In genomic region chr1:8687053-8687452, GRCh38 we compare ENCODE assay signal across 11 cellular contexts.
DNase-seq lines count a peak whose midpoint lies in the region; ATAC-seq, FAIRE-seq and TF ChIP-seq lines count a peak whose summit lies in the region.
"Had no signal": no experiment of that assay in that cellular context is flagged by ENCODE, and none has a peak within 500 bp of the region (broad histone marks: within the 10 kb centered on the region; RNA-seq: fewer than 3 reads in every experiment).

No MANE protein-coding gene starts in this region.

- no peak overlapping the region for H2BK20ac ChIP-seq in H9 (ENCODE audit: low read depth, low read length, poor library complexity, severe bottlenecking)

- peaks cover 13% of the 10 kb centered on the region for H3K79me1 ChIP-seq in H9 (ENCODE audit: insufficient read depth, low read depth, low read length, poor library complexity, severe bottlenecking)
- H3K79me1 ChIP-seq in mesendoderm (ENCODE audit: low read length): peaks cover 4% of the 10 kb centered on the region

- H3K4me3 Mint-ChIP-seq in H9: no peak overlapping the region
- no peak overlapping the region for H3K4me3 Mint-ChIP-seq in astrocyte (ENCODE audit: unreplicated experiment)
- H3K4me3 Mint-ChIP-seq in activated CD4-positive, alpha-beta T cell treated with anti-CD3 and anti-CD28 coated beads, Interleukin-2, amount 10 ng/mL, durations not matched to agents 7 days and 5 days: no peak overlapping the region

- H4K8ac ChIP-seq in H9 (replicated peaks; ENCODE audit: insufficient read length, low read depth, low read length) (no peak overlapping the region), mesendoderm (ENCODE audit: low read depth, low read length) (no peak overlapping the region)

- H3K4me2 ChIP-seq in H9 (ENCODE audit: insufficient read depth, insufficient read length, low read length) (no peak overlapping the region), astrocyte (ENCODE audit: low read length) (peak overlapping the region; percentile 62), mesendoderm (ENCODE audit: low read length) (no peak overlapping the region)

- H4K20me1 ChIP-seq in H9 (ENCODE audit: control insufficient read depth, insufficient read depth, insufficient read length) (no peaks in the 10 kb centered on the region), astrocyte (ENCODE audit: insufficient read depth, low read length) (peaks cover 54% of the 10 kb centered on the region)

- H3K27ac ChIP-seq in AG04450 (ENCODE audit: low read depth, low read length): peak overlapping the region; percentile 52
- H3K27ac ChIP-seq in H9 (ENCODE audit: insufficient read length, low read depth, low read length): no peak overlapping the region
- no peak overlapping the region for H3K27ac ChIP-seq in astrocyte (ENCODE audit: low read depth, low read length)
- H3K27ac ChIP-seq in mesendoderm (ENCODE audit: low read depth, low read length): no peak overlapping the region

- peaks cover 9% of the 10 kb centered on the region; the same call in 1 of the 2 replicates for H3K4me1 ChIP-seq in H9 (ENCODE audit: insufficient read depth, low read length)
- H3K4me1 ChIP-seq in astrocyte (ENCODE audit: insufficient read depth, low read length): peaks cover 3% of the 10 kb centered on the region
- peaks cover 19% of the 10 kb centered on the region for H3K4me1 ChIP-seq in mucosa of descending colon (ENCODE audit: low read depth)
- H3K4me1 ChIP-seq in mesendoderm (ENCODE audit: control insufficient read depth, low read depth, low read length): peaks cover 7% of the 10 kb centered on the region

- H3K9me3 ChIP-seq in AG04450 (ENCODE audit: control insufficient read depth, insufficient read depth, low read length): no peaks in the 10 kb centered on the region
- no peaks in the 10 kb centered on the region for H3K9me3 ChIP-seq in H9 (ENCODE audit: control insufficient read depth, low read depth, low read length)
- H3K9me3 ChIP-seq in astrocyte (ENCODE audit: insufficient read depth, low read depth, low read length): no peaks in the 10 kb centered on the region
- H3K9me3 ChIP-seq in mucosa of descending colon: no peaks in the 10 kb centered on the region

- no CpG with 5 or more reads among the region's 4 CpGs for WGBS in H9 (ENCODE audit: extremely low coverage, insufficient read length, low lambda C conversion rate)
- WGBS in mesendoderm (ENCODE audit: extremely low coverage, insufficient coverage, low lambda C conversion rate): no CpG with 5 or more reads among the region's 4 CpGs

- TF ChIP-seq CTCF in AG04450 (IDR thresholded peaks at IDR 0.05; ENCODE audit: low read depth, low read length) (no peak), H9 (conservative IDR thresholded peaks at IDR 0.05) (no peak), astrocyte (IDR thresholded peaks at IDR 0.05; ENCODE audit: insufficient read depth, low read depth, low read length) (no peak), mucosa of descending colon (IDR thresholded peaks at IDR 0.05) (no peak)

- H2BK120ac ChIP-seq in H9 (ENCODE audit: low read depth, low read length, poor library complexity, severe bottlenecking) (no peak overlapping the region), mesendoderm (ENCODE audit: low read depth, low read length) (no peak overlapping the region)

- peak overlapping the region; percentile 0 to 67 (median 2) for H3K27ac Mint-ChIP-seq in H9
- no peak overlapping the region for H3K27ac Mint-ChIP-seq in astrocyte (ENCODE audit: unreplicated experiment)
- no peak overlapping the region for H3K27ac Mint-ChIP-seq in activated CD4-positive, alpha-beta T cell treated with anti-CD3 and anti-CD28 coated beads, Interleukin-2, amount 10 ng/mL, durations not matched to agents 7 days and 5 days

- H3K9ac ChIP-seq in H9 (ENCODE audit: extremely low read depth, insufficient read length, low read length) (no peak overlapping the region), astrocyte (ENCODE audit: low read length) (peak overlapping the region; percentile 16), mesendoderm (ENCODE audit: low read length) (no peak overlapping the region)

- H2BK15ac ChIP-seq in H9 (ENCODE audit: low read depth, low read length) (no peak overlapping the region), mesendoderm (replicated peaks; ENCODE audit: low read depth) (no peak overlapping the region)

- intact Hi-C loops in mucosa of descending colon (cut with DNase I, micrococcal nuclease): loop anchor here in 1 of 2 donors (10.0 kb wide), 1 partner anchor 122 kb away; no protein-coding TSS in a partner anchor

- H3K14ac ChIP-seq in H9 (ENCODE audit: insufficient read depth, low read length): no peak overlapping the region

- CTCF ChIA-PET in AG04450 (lab: Charles Lee): interaction anchor here (1.2 to 1.5 kb wide), 2 partner anchors 116 to 125 kb away, joined by 3 to 5 read pairs; no protein-coding TSS in a partner anchor
- CTCF ChIA-PET in activated CD4-positive, alpha-beta T cell treated with anti-CD3 and anti-CD28 coated beads, Interleukin-2, amount 10 ng/mL, durations not matched to agents 7 days and 5 days (lab: Charles Lee): interaction anchor here (0.6 to 4.5 kb wide), 6 partner anchors 13 to 126 kb away, joined by 3 to 14 read pairs (median 3); no protein-coding TSS in a partner anchor

- H3K79me2 ChIP-seq in H9 (ENCODE audit: insufficient read depth, low read length) (peaks cover 59% of the 10 kb centered on the region), astrocyte (ENCODE audit: insufficient read depth, low read length) (peaks cover 82% of the 10 kb centered on the region), mesendoderm (ENCODE audit: control insufficient read depth, insufficient read depth, low read length) (peaks cover 70% of the 10 kb centered on the region)

- H2AFZ ChIP-seq in H9 (ENCODE audit: low read length) (no peak overlapping the region), astrocyte (ENCODE audit: low read depth, low read length) (no peak overlapping the region)

- H3K4me1 Mint-ChIP-seq in H9: peaks cover 53 to 58% of the 10 kb centered on the region in 2 experiments
- H3K4me1 Mint-ChIP-seq in astrocyte (ENCODE audit: low read depth, unreplicated experiment): peaks cover 19% of the 10 kb centered on the region
- peaks cover 50% of the 10 kb centered on the region for H3K4me1 Mint-ChIP-seq in activated CD4-positive, alpha-beta T cell treated with anti-CD3 and anti-CD28 coated beads, Interleukin-2, amount 10 ng/mL, durations not matched to agents 7 days and 5 days

- ATAC-seq in mucosa of descending colon: peak; percentile 87
- ATAC-seq in HG02938 (IDR thresholded peaks at IDR 0.05; ENCODE audit: unreplicated experiment): no peak
- ATAC-seq in HG02973 (IDR thresholded peaks at IDR 0.05; ENCODE audit: unreplicated experiment): no peak
- ATAC-seq: left lobe of liver had no signal

- H4K91ac ChIP-seq in H9 (ENCODE audit: insufficient read length, low read depth, low read length): no peak overlapping the region

- no peak overlapping the region for H2AK5ac ChIP-seq in H9 (ENCODE audit: insufficient read length, low read length)
- H2AK5ac ChIP-seq in mesendoderm (ENCODE audit: low read length): no peak overlapping the region

- no peak overlapping the region for H2BK12ac ChIP-seq in H9 (ENCODE audit: insufficient read length, low read depth, low read length)

- H2BK5ac ChIP-seq in H9 (ENCODE audit: insufficient read length, low read length) (no peak overlapping the region), mesendoderm (ENCODE audit: low read length) (no peak overlapping the region)

- no peak overlapping the region for H3T11ph ChIP-seq in H9 (ENCODE audit: low read length)

- H3K27me3 Mint-ChIP-seq in H9 (ENCODE audit: low read depth) (no peaks in the 10 kb centered on the region), astrocyte (ENCODE audit: low read depth, unreplicated experiment) (no peaks in the 10 kb centered on the region)
- no peaks in the 10 kb centered on the region for H3K27me3 Mint-ChIP-seq in activated CD4-positive, alpha-beta T cell treated with anti-CD3 and anti-CD28 coated beads, Interleukin-2, amount 10 ng/mL, durations not matched to agents 7 days and 5 days

- FAIRE-seq in astrocyte (lab: Jason Lieb, UNC): no peak

- H3K36me3 ChIP-seq in astrocyte (ENCODE audit: insufficient read depth, low read length) (no peaks in the 10 kb centered on the region), mucosa of descending colon (ENCODE audit: low read depth) (no peaks in the 10 kb centered on the region), mesendoderm (ENCODE audit: control insufficient read depth, insufficient read depth, low read length) (no peaks in the 10 kb centered on the region)

- no peak overlapping the region for H3K4me3 ChIP-seq in AG04450 (ENCODE audit: low read depth, low read length)
- no peak overlapping the region for H3K4me3 ChIP-seq in astrocyte (ENCODE audit: insufficient read depth, low read depth, low read length)
- no peak overlapping the region for H3K4me3 ChIP-seq in mucosa of descending colon
- no peak overlapping the region for H3K4me3 ChIP-seq in mesendoderm (ENCODE audit: low read length)

- DNase-seq in AG04450 (ENCODE audit: low read depth, low spot score) (no peak), H9 (no peak), astrocyte (ENCODE audit: low read depth) (no peak), mucosa of descending colon (peak; percentile 49 to 57 (median 54)), mesendoderm (no peak)
- DNase-seq in activated CD4-positive, alpha-beta T cell treated with anti-CD3 and anti-CD28 coated beads, Interleukin-2, amount 10 ng/mL, durations not matched to agents 7 days and 5 days: no peak
- DNase-seq: Calu3, NCI-H446 treated with DMSO at 0.1 percent for 48 hours had no signal

- no peak overlapping the region for H3K18ac ChIP-seq in H9 (ENCODE audit: insufficient read length, low read depth, low read length)
- no peak overlapping the region for H3K18ac ChIP-seq in mesendoderm (ENCODE audit: low read length)

- H3K36me3 Mint-ChIP-seq in H9 (ENCODE audit: insufficient read depth in 1 of 3, low read depth in 3 of 3) (peaks cover 0 to 7% (median 0%) of the 10 kb centered on the region in 3 experiments; a peak in 1 of 7 replicates), astrocyte (ENCODE audit: low read depth, unreplicated experiment) (peaks cover 11% of the 10 kb centered on the region)
- H3K36me3 Mint-ChIP-seq in activated CD4-positive, alpha-beta T cell treated with anti-CD3 and anti-CD28 coated beads, Interleukin-2, amount 10 ng/mL, durations not matched to agents 7 days and 5 days (ENCODE audit: low read depth): peaks cover 4% of the 10 kb centered on the region

- H3K23ac ChIP-seq in H9 (ENCODE audit: insufficient read length, low read depth, low read length): no peak overlapping the region
- H3K23ac ChIP-seq in mesendoderm (ENCODE audit: low read length): no peak overlapping the region

- no peaks in the 10 kb centered on the region for H3K9me3 Mint-ChIP-seq in H9
- H3K9me3 Mint-ChIP-seq in astrocyte (ENCODE audit: unreplicated experiment): peaks cover 3% of the 10 kb centered on the region
- no peaks in the 10 kb centered on the region for H3K9me3 Mint-ChIP-seq in activated CD4-positive, alpha-beta T cell treated with anti-CD3 and anti-CD28 coated beads, Interleukin-2, amount 10 ng/mL, durations not matched to agents 7 days and 5 days

- H3K56ac ChIP-seq in H9 (ENCODE audit: insufficient read length, low read depth, low read length): no peak overlapping the region
- no peak overlapping the region for H3K56ac ChIP-seq in mesendoderm (ENCODE audit: low read length)

- no peak overlapping the region for H4K5ac ChIP-seq in H9 (ENCODE audit: insufficient read length, low read depth, low read length)
- H4K5ac ChIP-seq in mesendoderm (ENCODE audit: low read length): no peak overlapping the region

- H3K27me3 ChIP-seq in AG04450 (ENCODE audit: control insufficient read depth, insufficient read depth, low read length) (no peaks in the 10 kb centered on the region), H9 (ENCODE audit: insufficient read depth, low read length) (no peaks in the 10 kb centered on the region), astrocyte (ENCODE audit: insufficient read depth, low read length) (no peaks in the 10 kb centered on the region), mesendoderm (ENCODE audit: insufficient read depth, low read length, poor library complexity) (no peaks in the 10 kb centered on the region)

- H3K23me2 ChIP-seq in H9 (ENCODE audit: insufficient read length, low read depth, low read length, poor library complexity, severe bottlenecking): no peaks in the 10 kb centered on the region

- POLR2A ChIA-PET in AG04450 (lab: Yijun Ruan, JAX): interaction anchor here (1.1 kb wide), 1 partner anchor 27 kb away, joined by 4 read pairs; no protein-coding TSS in a partner anchor
- POLR2A ChIA-PET in activated CD4-positive, alpha-beta T cell treated with anti-CD3 and anti-CD28 coated beads, Interleukin-2, amount 10 ng/mL, durations not matched to agents 7 days and 5 days (lab: Charles Lee): no interaction called here

- H3K4ac ChIP-seq in H9 (ENCODE audit: low read depth, low read length) (no peak overlapping the region), mesendoderm (ENCODE audit: low read depth, low read length) (no peak overlapping the region)

Comparison
In these comparisons a context has a peak if more than half of its experiments do, and no peak if none do; other contexts are left out.
1. DNase-seq: peak in mucosa of descending colon (3 of 3); none in AG04450 (single experiment), H9 (single experiment), astrocyte (single experiment), mesendoderm (single experiment) and activated CD4-positive, alpha-beta T cell treated with anti-CD3 and anti-CD28 coated beads, Interleukin-2, amount 10 ng/mL, durations not matched to agents 7 days and 5 days (single experiment).
2. H3K27ac Mint-ChIP-seq: peak in H9 (3 of 3); none in astrocyte (single experiment) and activated CD4-positive, alpha-beta T cell treated with anti-CD3 and anti-CD28 coated beads, Interleukin-2, amount 10 ng/mL, durations not matched to agents 7 days and 5 days (single experiment).